In genomic region chr13:110371550-110372465, GRCh38 we compare ENCODE assay signal across 9 cellular contexts.
A peak's percentile ranks its signal among the peaks of the same experiment; 100 is the strongest.
DNase-seq lines count a peak whose midpoint lies in the region; ATAC-seq and TF ChIP-seq lines count a peak whose summit lies in the region.
"Had no signal": no experiment of that assay in that cellular context is flagged by ENCODE, and none has a peak within 500 bp of the region (broad histone marks: within the 10 kb centered on the region; RNA-seq: fewer than 3 reads in every experiment).

No MANE protein-coding gene starts in this region.

- H3K27ac ChIP-seq in foreskin keratinocyte: no peak overlapping the region
- H3K27ac ChIP-seq in stomach smooth muscle (ENCODE audit: low read length): peak overlapping the region; percentile 46
- H3K27ac ChIP-seq: VCaP had no signal

- ATAC-seq in GM19455 (IDR thresholded peaks at IDR 0.05; ENCODE audit: unreplicated experiment) (peak; percentile 45), HG03378 (IDR thresholded peaks at IDR 0.05; ENCODE audit: unreplicated experiment) (peak; percentile 81), foreskin keratinocyte (peak; percentile 40), mucosa of descending colon (no peak)

- H3K4me3 ChIP-seq in stomach smooth muscle (ENCODE audit: low read length in 2 of 2) (peak overlapping the region in 1 of 2 donors; percentile 16), mucosa of descending colon (no peak overlapping the region)

- TF ChIP-seq CTCF in foreskin keratinocyte (conservative IDR thresholded peaks at IDR 0.05) (no peak), mucosa of descending colon (IDR thresholded peaks at IDR 0.05) (no peak)

- H3K9me3 ChIP-seq in stomach smooth muscle (ENCODE audit: control insufficient read depth in 2 of 2, low read length in 2 of 2) (no peaks in the 10 kb centered on the region), mucosa of descending colon (no peaks in the 10 kb centered on the region)

- no peak overlapping the region for H3K9ac ChIP-seq in stomach smooth muscle (ENCODE audit: low read length in 2 of 2)

- no peaks in the 10 kb centered on the region for H3K27me3 ChIP-seq in foreskin keratinocyte
- H3K27me3 ChIP-seq in stomach smooth muscle (ENCODE audit: control insufficient read depth in 1 of 2, insufficient read depth in 2 of 2, low read length in 2 of 2): no peaks in the 10 kb centered on the region

- H3K4me1 ChIP-seq in foreskin keratinocyte (peaks cover 16% of the 10 kb centered on the region), stomach smooth muscle (ENCODE audit: control insufficient read depth, insufficient read depth, low read length) (peaks cover 55% of the 10 kb centered on the region), mucosa of descending colon (ENCODE audit: low read depth) (no peaks in the 10 kb centered on the region)

- intact Hi-C loops in mucosa of descending colon (cut with DNase I, micrococcal nuclease): no loop called here

- H3K36me3 ChIP-seq in stomach smooth muscle (ENCODE audit: control insufficient read depth in 2 of 2, insufficient read depth in 2 of 2, low read length in 2 of 2): peaks cover 3 to 8% of the 10 kb centered on the region in 2 donors
- H3K36me3 ChIP-seq in mucosa of descending colon (ENCODE audit: low read depth): no peaks in the 10 kb centered on the region

- no peak for DNase-seq in foreskin keratinocyte
- no peak for DNase-seq in effector CD8-positive, alpha-beta T cell (lab: John Stamatoyannopoulos, UW)
- DNase-seq in mucosa of descending colon: no peak
- DNase-seq in globus pallidus (ENCODE audit: low spot score): no peak
- no peak for DNase-seq in Ammon's horn (ENCODE audit: low spot score)
